In genomic region chr13:94556646-94557045, GRCh38 we compare ENCODE assay signal across 22 cellular contexts.
"Had no signal": no experiment of that assay in that cellular context is flagged by ENCODE, and none has a peak within 500 bp of the region (broad histone marks: within the 10 kb centered on the region; RNA-seq: fewer than 3 reads in every experiment).

No MANE protein-coding gene starts in this region.

- H3K4me3 Mint-ChIP-seq: neural crest cell; stimulated activated memory B cell treated with anti-CD40 and anti-IgM and Interleukin-4, amounts not matched to agents 10 μg/mL and 1 μg/mL and 100 μg/mL, for 72 hours had no signal

- H3K27ac Mint-ChIP-seq: stimulated activated memory B cell treated with anti-CD40 and anti-IgM and Interleukin-4, amounts not matched to agents 10 μg/mL and 1 μg/mL and 100 μg/mL, for 72 hours had no signal

- H3K27me3 ChIP-seq: breast epithelium, esophagus muscularis mucosa, sigmoid colon, spleen, upper lobe of right lung had no signal

- DNase-seq: activated CD4-positive, alpha-beta T cell treated with anti-CD3 and anti-CD28 coated beads, Interleukin-2, amount 50 U/mL, for 1 hour; activated CD4-positive, CD25-positive, alpha-beta regulatory T cell treated with anti-CD3 and anti-CD28 coated beads, Interleukin-2, amount 50 U/mL, for 72 hours; activated CD8-positive, alpha-beta memory T cell treated with anti-CD3 and anti-CD28 coated beads, Interleukin-2, amount 50 U/mL, for 4 hours; activated effector memory CD4-positive, alpha-beta T cell treated with Interleukin-2 at 50 U/mL for 16 hours; activated naive CD4-positive, alpha-beta T cell treated with anti-CD3 and anti-CD28 coated beads, Interleukin-2, amount 50 U/mL, for 16 hours; activated T-cell treated with anti-CD3 and anti-CD28 coated beads, Interleukin-2, amount 50 U/mL, for 48 hours; cerebellar nuclear complex; cortex of kidney; effector CD8-positive, alpha-beta T cell; hypothalamus; islet precursor cell; psoas muscle; sigmoid colon; spleen; stimulated activated CD4-positive, alpha-beta T cell treated with anti-CD3 and anti-CD28 coated beads, Interleukin-4, amount 100 ng/mL, for 4 hours; T1000; upper lobe of right lung had no signal

- H3K9me3 ChIP-seq: breast epithelium, esophagus muscularis mucosa, psoas muscle, sigmoid colon, spleen, thoracic aorta, upper lobe of right lung had no signal

- H3K4me1 ChIP-seq: breast epithelium, esophagus muscularis mucosa, psoas muscle, sigmoid colon, spleen, upper lobe of right lung had no signal

- H3K36me3 ChIP-seq: breast epithelium, esophagus muscularis mucosa, sigmoid colon, spleen, thoracic aorta, upper lobe of right lung had no signal

- ATAC-seq: psoas muscle; stimulated activated memory B cell treated with anti-CD40 and anti-IgM and Interleukin-4, amounts not matched to agents 10 μg/mL and 1 μg/mL and 100 μg/mL, for 72 hours; upper lobe of right lung had no signal

- H3K9me3 Mint-ChIP-seq: neural crest cell; stimulated activated memory B cell treated with anti-CD40 and anti-IgM and Interleukin-4, amounts not matched to agents 10 μg/mL and 1 μg/mL and 100 μg/mL, for 72 hours had no signal

- H3K27me3 Mint-ChIP-seq: stimulated activated memory B cell treated with anti-CD40 and anti-IgM and Interleukin-4, amounts not matched to agents 10 μg/mL and 1 μg/mL and 100 μg/mL, for 72 hours had no signal

- H3K27ac ChIP-seq: esophagus muscularis mucosa, psoas muscle, sigmoid colon, spleen, thoracic aorta, upper lobe of right lung had no signal

- H3K4me3 ChIP-seq: breast epithelium, esophagus muscularis mucosa, psoas muscle, sigmoid colon, spleen, thoracic aorta, upper lobe of right lung had no signal
